14 cellular contexts compared by ENCODE assay signal in genomic region chr19:1760786-1761527, GRCh38. TPM values are rescaled to one million over a fixed set of nuclear protein-coding genes. Genes with fewer than 3 reads are reported as not detected.
"Had no signal": no experiment of that assay in that cellular context is flagged by ENCODE, and none has a peak within 500 bp of the region (broad histone marks: within the 10 kb centered on the region; RNA-seq: fewer than 3 reads in every experiment).

No MANE protein-coding gene starts in this region.

RNA-seq across cellular contexts. Expression of gene ONECUT3, which starts 7.7 kb away (rescaled TPM):
- total RNA-seq: activated B cell treated with CpG ODN at 0.5 μM for 24 hours; activated CD4-positive, alpha-beta memory T cell treated with anti-CD3 and anti-CD28 coated beads, Interleukin-2, amount 10 ng/mL, durations not matched to agents 7 days and 5 days; activated CD4-positive, alpha-beta T cell treated with anti-CD3 and anti-CD28 coated beads, Interleukin-2, amount 10 ng/mL, durations not matched to agents 7 days and 5 days; activated CD8-positive, alpha-beta memory T cell treated with anti-CD3 and anti-CD28 coated beads, Interleukin-2, amount 10 ng/mL, durations not matched to agents 7 days and 5 days; activated CD8-positive, alpha-beta T cell treated with anti-CD3 and anti-CD28 coated beads, Interleukin-2, amount 10 ng/mL, durations not matched to agents 7 days and 5 days; activated naive CD4-positive, alpha-beta T cell treated with anti-CD3 and anti-CD28 coated beads for 36 hours; activated naive CD4-positive, alpha-beta T cell treated with anti-CD3 and anti-CD28 coated beads, Interleukin-2, amount 50 U/mL, for 72 hours; activated naive CD8-positive, alpha-beta T cell treated with anti-CD3 and anti-CD28 coated beads for 36 hours; activated T-helper 1 cell treated with anti-CD3 and anti-CD28 coated beads, Interleukin-12 subunit alpha, Interleukin-12 subunit beta, Interleukin-2, Interleukin-4 antibody, amounts not matched to agents 30 ng/mL and 10 ng/mL and 1 ng/mL, durations not matched to agents 14 hours and 24 hours and 36 hours; activated T-helper 17 cell treated with anti-CD3 and anti-CD28 coated beads, Interleukin-2, amount 50 U/mL, for 72 hours; adrenal gland; aorta; cardiac muscle cell; chondrocyte had no signal
- polyA plus RNA-seq: cardiac muscle cell had no signal
